In genomic region chr5:34563269-34563668, GRCh38 we compare ENCODE assay signal across 2 cellular contexts.
TF ChIP-seq lines count a peak whose summit lies in the region.

No MANE protein-coding gene starts in this region.

TF ChIP-seq in GM23338, 12 proteins besides CTCF, POLR2A, EP300 and RAD21:
- TF ChIP-seq JUNB (IDR thresholded peaks at IDR 0.05; ENCODE audit: unreplicated experiment) = no peak

TF ChIP-seq in H1, 55 proteins besides CTCF, POLR2A, EP300 and RAD21:
- no peak for TF ChIP-seq NANOG (IDR thresholded peaks at IDR 0.05; ENCODE audit: insufficient read depth, low read depth, low read length, poor library complexity, severe bottlenecking)
- TF ChIP-seq CTBP2 (IDR thresholded peaks at IDR 0.05; ENCODE audit: borderline replicate concordance, insufficient read depth, insufficient read length, low read length) = no peak
- TF ChIP-seq TAF7 (optimal IDR thresholded peaks at IDR 0.05; ENCODE audit: borderline replicate concordance, low read depth, low read length) = no peak
